In the genomic region with DNA sequence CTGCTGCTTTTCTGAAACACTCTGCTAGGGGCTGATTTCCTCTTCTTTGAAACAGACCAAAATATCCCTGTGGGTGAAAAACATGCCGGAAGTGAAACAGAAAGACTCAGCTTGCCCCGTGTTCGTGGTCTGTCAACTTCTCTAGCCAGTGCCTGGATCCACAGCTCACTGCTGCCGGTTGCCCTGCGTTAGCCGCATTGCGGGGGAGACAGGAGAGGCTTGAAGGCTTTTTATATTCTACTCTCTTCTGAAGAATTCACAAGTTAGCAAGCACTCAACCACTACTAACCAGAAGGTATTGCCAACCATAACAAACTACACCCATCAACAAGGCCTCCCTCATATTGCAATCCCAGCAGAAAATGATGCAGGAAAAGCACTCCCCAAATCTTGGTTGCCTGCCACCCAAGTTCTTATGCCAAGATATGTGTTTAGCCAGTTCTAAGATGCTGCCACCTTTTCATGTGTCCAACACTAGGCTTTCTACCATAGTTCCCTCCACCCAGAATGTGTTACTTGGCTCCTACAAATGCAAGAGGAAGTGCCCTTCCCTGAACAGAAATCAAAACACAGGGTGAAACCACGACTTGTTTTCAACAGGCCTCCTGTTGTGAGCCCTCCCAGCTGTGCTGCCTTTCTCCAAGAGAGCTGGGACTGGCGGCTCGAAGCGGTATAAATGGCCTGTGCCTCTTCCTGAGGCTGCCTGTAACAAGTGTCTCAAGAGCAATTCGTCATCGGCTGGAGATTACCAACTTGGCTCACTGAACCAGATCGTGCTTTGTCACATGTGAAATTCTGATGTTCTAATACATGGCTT, we compare ENCODE assay signal across 8 cellular contexts.
DNase-seq lines count a peak whose midpoint lies in the region; ATAC-seq and TF ChIP-seq lines count a peak whose summit lies in the region.

No MANE protein-coding gene starts in this region.

- peak overlapping the region; percentile 79 to 84 (median 83) for H3K27ac ChIP-seq in upper lobe of left lung

- peak in 2 of 4 donors; percentile 11 to 41 for TF ChIP-seq POLR2A in upper lobe of left lung (IDR thresholded peaks at IDR 0.05)

- H3K4me3 ChIP-seq in upper lobe of left lung: peak overlapping the region in 1 of 4 donors; percentile 4

- ATAC-seq in GM18909 (IDR thresholded peaks at IDR 0.05; ENCODE audit: poor library complexity, unreplicated experiment) (peak; percentile 97), HG03139 (IDR thresholded peaks at IDR 0.05; ENCODE audit: unreplicated experiment) (peak; percentile 94), upper lobe of left lung (ENCODE audit: low FRiP score in 2 of 2) (peak; percentile 82 to 86)

- TF ChIP-seq EP300 in upper lobe of left lung (IDR thresholded peaks at IDR 0.05): no peak

- no peaks in the 10 kb centered on the region for H3K9me3 ChIP-seq in upper lobe of left lung

- no peaks in the 10 kb centered on the region for H3K27me3 ChIP-seq in upper lobe of left lung

- DNase-seq in A172 (ENCODE audit: low spot score) (peak; percentile 81), OCI-M1 (lab: John Stamatoyannopoulos, UW) (peak; percentile 20), globus pallidus (ENCODE audit: low spot score) (peak; percentile 72), putamen (ENCODE audit: low spot score) (peak; percentile 64), upper lobe of left lung (peak; percentile 66 to 86)
- peak in 3 of 4 experiments; percentile 3 to 46 (median 43) for DNase-seq in activated naive CD4-positive, alpha-beta T cell (lab: John Stamatoyannopoulos, UW)

- peaks cover 30 to 39% (median 34%) of the 10 kb centered on the region in 4 donors for H3K4me1 ChIP-seq in upper lobe of left lung

- 23 to 25% methylated on average over 14 of the region's 14 CpGs for WGBS in upper lobe of left lung, 2 donors

- H3K36me3 ChIP-seq in upper lobe of left lung: no peaks in the 10 kb centered on the region

- peak in 3 of 6 experiments; percentile 22 to 32 (median 27) for TF ChIP-seq CTCF in upper lobe of left lung (IDR thresholded peaks at IDR 0.05)

Comparison
In these comparisons a context has a peak if more than half of its experiments do, and no peak if none do; other contexts are left out.
1. DNase-seq: peak in every context shown above with its lines; median percentile 81 in A172; 76 in upper lobe of left lung; 72 in globus pallidus; 64 in putamen; 43 in activated naive CD4-positive, alpha-beta T cell; 20 in OCI-M1.